In genomic region chr6:3289664-3290055, GRCh38 we compare ENCODE assay signal across 1 cellular context.
TF ChIP-seq lines count a peak whose summit lies in the region.

No MANE protein-coding gene starts in this region.

TF ChIP-seq in H1, 55 proteins besides CTCF, POLR2A, EP300 and RAD21:
- TF ChIP-seq KDM5A (IDR thresholded peaks at IDR 0.05; ENCODE audit: low read length) (no peak), SP1 (IDR thresholded peaks at IDR 0.05; ENCODE audit: low read depth, low read length) (no peak), TAF7 (optimal IDR thresholded peaks at IDR 0.05; ENCODE audit: borderline replicate concordance, low read depth, low read length) (no peak), SUZ12 (IDR thresholded peaks at IDR 0.05; ENCODE audit: low read length) (no peak), RBBP5 (IDR thresholded peaks at IDR 0.05; ENCODE audit: borderline replicate concordance, low read depth, low read length) (no peak), POU5F1 (IDR thresholded peaks at IDR 0.05; ENCODE audit: low read depth, low read length) (no peak), TCF12 (IDR thresholded peaks at IDR 0.05; ENCODE audit: low read depth, low read length) (no peak), FOSL1 (IDR thresholded peaks at IDR 0.05; ENCODE audit: insufficient read depth, low read depth, low read length) (no peak), ATF3 (IDR thresholded peaks at IDR 0.05; ENCODE audit: insufficient read depth, low read depth, low read length) (no peak), EGR1 (IDR thresholded peaks at IDR 0.05; ENCODE audit: borderline replicate concordance, low read depth, low read length) (no peak), CBX5 (IDR thresholded peaks at IDR 0.05; ENCODE audit: low read depth, low read length) (no peak)
TF ChIP-seq in H1: peak in this region for 0.
